Comparison of ENCODE assay signal across 11 cellular contexts in the genomic region with DNA sequence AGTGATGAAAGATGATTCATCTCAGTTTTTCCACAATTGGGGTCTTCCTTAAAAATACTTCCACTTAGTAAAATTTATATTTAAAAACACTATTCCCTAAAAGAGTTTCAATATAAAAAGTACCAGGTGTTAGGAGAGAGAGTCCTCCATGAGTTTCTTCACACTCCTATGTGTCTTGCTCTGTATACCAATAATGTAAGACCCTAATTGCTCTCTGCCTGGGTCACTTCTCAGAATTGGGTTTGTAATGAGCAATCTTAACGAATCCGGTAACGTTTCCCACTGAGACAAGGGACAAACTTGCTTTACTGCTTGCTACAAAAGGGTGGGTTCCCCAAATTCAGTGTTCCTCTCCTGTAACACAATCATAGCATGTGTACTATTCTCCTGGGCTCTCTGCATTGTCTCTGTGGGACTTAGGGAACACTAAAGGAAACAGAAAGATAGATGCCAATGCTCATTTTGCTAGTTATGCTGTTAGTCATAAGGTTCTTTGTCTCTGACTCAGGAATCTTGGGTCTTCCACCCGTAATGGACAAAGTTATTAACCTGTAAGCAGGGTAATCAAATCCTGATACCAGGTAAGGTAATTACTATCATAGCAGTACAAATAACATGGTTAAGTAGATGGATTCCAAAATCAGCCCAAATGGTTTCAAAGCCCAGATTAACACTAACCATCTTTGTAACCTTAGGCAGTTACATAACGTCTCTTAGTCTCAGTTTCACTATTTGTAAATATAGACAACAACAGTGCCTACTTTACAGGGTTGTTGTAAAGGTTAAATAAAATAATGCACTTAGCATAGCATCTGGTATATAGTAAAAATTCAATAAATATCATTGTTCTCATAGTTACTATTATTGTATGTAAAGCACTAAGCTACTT. TPM values are rescaled to one million over a fixed set of nuclear protein-coding genes. Genes with fewer than 3 reads are reported as not detected.
DNase-seq lines count a peak whose midpoint lies in the region; ATAC-seq and TF ChIP-seq lines count a peak whose summit lies in the region.
"Had no signal": no experiment of that assay in that cellular context is flagged by ENCODE, and none has a peak within 500 bp of the region (broad histone marks: within the 10 kb centered on the region; RNA-seq: fewer than 3 reads in every experiment).

No MANE protein-coding gene starts in this region.

- no peak for ATAC-seq in CD4-positive, CD25-positive, alpha-beta regulatory T cell (ENCODE audit: low read depth in 2 of 2)
- peak; percentile 43 for ATAC-seq in GM19351 (IDR thresholded peaks at IDR 0.05; ENCODE audit: unreplicated experiment)
- peak; percentile 54 for ATAC-seq in RWPE2 (ENCODE audit: low read depth)
- no peak for ATAC-seq in HG02759 (IDR thresholded peaks at IDR 0.05; ENCODE audit: unreplicated experiment)
- ATAC-seq in GM18511 (IDR thresholded peaks at IDR 0.05; ENCODE audit: unreplicated experiment), result no peak
- ATAC-seq: heart left ventricle had no signal

- no peaks in the 10 kb centered on the region for H3K9me3 ChIP-seq in CD4-positive, CD25-positive, alpha-beta regulatory T cell (ENCODE audit: control insufficient read depth in 2 of 2, low read length in 2 of 2)
- no peaks in the 10 kb centered on the region for H3K9me3 ChIP-seq in RWPE2 (ENCODE audit: severe bottlenecking)
- H3K9me3 ChIP-seq: heart left ventricle, transverse colon had no signal

- DNase-seq in CD4-positive, CD25-positive, alpha-beta regulatory T cell, result peak in 1 of 3 donors; percentile 20
- DNase-seq in RWPE2 (ENCODE audit: low spot score) (no peak), hepatic stellate cell (ENCODE audit: low spot score) (peak; percentile 8), GM10248 (ENCODE audit: extremely low spot score) (no peak), globus pallidus (ENCODE audit: low spot score) (no peak)
- DNase-seq: heart left ventricle, NCI-H1930, transverse colon had no signal

- H3K27ac Mint-ChIP-seq in CD4-positive, CD25-positive, alpha-beta regulatory T cell, result peak overlapping the region; percentile 5 to 80 (median 76)

- POLR2A ChIA-PET in GM10248 (lab: Yijun Ruan, JAX), result no interaction called here

- H3K9me3 Mint-ChIP-seq in CD4-positive, CD25-positive, alpha-beta regulatory T cell, result no peaks in the 10 kb centered on the region

- H3K4me3 ChIP-seq in CD4-positive, CD25-positive, alpha-beta regulatory T cell (ENCODE audit: low read depth, low read length), result no peak overlapping the region
- no peak overlapping the region for H3K4me3 ChIP-seq in RWPE2 (ENCODE audit: severe bottlenecking)
- H3K4me3 ChIP-seq: heart left ventricle, transverse colon had no signal

- no peaks in the 10 kb centered on the region for H3K27me3 Mint-ChIP-seq in CD4-positive, CD25-positive, alpha-beta regulatory T cell

- peaks cover 37% of the 10 kb centered on the region for H3K36me3 ChIP-seq in CD4-positive, CD25-positive, alpha-beta regulatory T cell (ENCODE audit: control insufficient read depth, insufficient read depth, low read length)
- H3K36me3 ChIP-seq in RWPE2 (ENCODE audit: low read depth), result peaks cover 17% of the 10 kb centered on the region

- peaks cover 19 to 40% (median 32%) of the 10 kb centered on the region in 4 donors for H3K4me1 Mint-ChIP-seq in CD4-positive, CD25-positive, alpha-beta regulatory T cell

- H3K36me3 Mint-ChIP-seq in CD4-positive, CD25-positive, alpha-beta regulatory T cell, result peaks cover 25% of the 10 kb centered on the region

- CTCF ChIA-PET in GM10248 (lab: Yijun Ruan, JAX), result interaction anchor here (1.5 kb wide), 1 partner anchor 17 kb away, joined by 4 read pairs; no protein-coding TSS in a partner anchor

- no peak overlapping the region for H3K27ac ChIP-seq in CD4-positive, CD25-positive, alpha-beta regulatory T cell (ENCODE audit: insufficient read depth, low read length, poor library complexity, severe bottlenecking)
- no peak overlapping the region for H3K27ac ChIP-seq in RWPE2 (ENCODE audit: poor library complexity, severe bottlenecking)
- H3K27ac ChIP-seq: heart left ventricle, transverse colon had no signal

- TF ChIP-seq CTCF in RWPE2 (IDR thresholded peaks at IDR 0.05; ENCODE audit: poor library complexity, severe bottlenecking) (no peak), GM10248 (IDR thresholded peaks at IDR 0.05; ENCODE audit: control extremely low read depth, extremely low read depth, low read depth, missing control alignments) (no peak)

- no peaks in the 10 kb centered on the region for H3K27me3 ChIP-seq in CD4-positive, CD25-positive, alpha-beta regulatory T cell (ENCODE audit: control insufficient read depth, insufficient read depth, low read length)
- no peaks in the 10 kb centered on the region for H3K27me3 ChIP-seq in RWPE2 (ENCODE audit: insufficient read depth, poor library complexity, severe bottlenecking)
- H3K27me3 ChIP-seq: heart left ventricle, transverse colon had no signal

- H3K4me3 Mint-ChIP-seq in CD4-positive, CD25-positive, alpha-beta regulatory T cell, result no peak overlapping the region

- no peaks in the 10 kb centered on the region for H3K4me1 ChIP-seq in CD4-positive, CD25-positive, alpha-beta regulatory T cell (ENCODE audit: control insufficient read depth, insufficient read depth, low read length, poor library complexity, severe bottlenecking)
- H3K4me1 ChIP-seq in RWPE2 (ENCODE audit: insufficient read depth, poor library complexity, severe bottlenecking), result peaks cover 5% of the 10 kb centered on the region
- H3K4me1 ChIP-seq: transverse colon had no signal

RNA-seq across cellular contexts. Expression of gene ITSN2, which starts 46.3 kb away (rescaled TPM):
- 115 TPM for total RNA-seq in CD4-positive, CD25-positive, alpha-beta regulatory T cell
- 10 to 100 TPM; 54.0 to 59.6 (median 57.9) TPM for polyA plus RNA-seq in CD4-positive, CD25-positive, alpha-beta regulatory T cell

Comparison
In these comparisons a context has a peak if more than half of its experiments do, and no peak if none do; other contexts are left out.
1. ATAC-seq: peak in GM19351 (single experiment) and RWPE2 (single experiment); none in CD4-positive, CD25-positive, alpha-beta regulatory T cell (0 of 2), HG02759 (single experiment) and GM18511 (single experiment).